Comparison of ENCODE assay signal across 9 cellular contexts in genomic region chr5:62284946-62285891, GRCh38.
DNase-seq lines count a peak whose midpoint lies in the region; ATAC-seq and TF ChIP-seq lines count a peak whose summit lies in the region.
"Had no signal": no experiment of that assay in that cellular context is flagged by ENCODE, and none has a peak within 500 bp of the region (broad histone marks: within the 10 kb centered on the region; RNA-seq: fewer than 3 reads in every experiment).

No MANE protein-coding gene starts in this region.

- H3K9me3 Mint-ChIP-seq in central memory CD8-positive, alpha-beta T cell = no peaks in the 10 kb centered on the region

- peaks cover 6% of the 10 kb centered on the region for H3K36me3 Mint-ChIP-seq in central memory CD8-positive, alpha-beta T cell (ENCODE audit: insufficient read depth)

- H3K36me3 ChIP-seq in GM06990 (ENCODE audit: control insufficient read depth, insufficient read depth, low read length) = no peaks in the 10 kb centered on the region

- DNase-seq in GM06990 (ENCODE audit: extremely low read depth, insufficient read length) (peak; percentile 49), midbrain (lab: John Stamatoyannopoulos, UW) (no peak), SW 1271 (lab: John Stamatoyannopoulos, UW) (no peak), NCI-H2227 (lab: John Stamatoyannopoulos, UW; ENCODE audit: unreplicated experiment) (no peak), NCI-H524 (lab: John Stamatoyannopoulos, UW) (no peak)
- DNase-seq in central memory CD8-positive, alpha-beta T cell (ENCODE audit: low spot score in 2 of 2) = no peak
- DNase-seq: SIG-M5 had no signal

- peaks cover 35% of the 10 kb centered on the region for H3K4me1 Mint-ChIP-seq in central memory CD8-positive, alpha-beta T cell

- H3K4me3 ChIP-seq in GM06990 (replicated peaks; ENCODE audit: low read depth, low read length) = no peak overlapping the region

- no peak for TF ChIP-seq CTCF in GM06990 (IDR thresholded peaks at IDR 0.05; ENCODE audit: insufficient read depth, low read length, poor library complexity, severe bottlenecking)

- no peak overlapping the region for H3K4me3 Mint-ChIP-seq in central memory CD8-positive, alpha-beta T cell

- peak; percentile 78 for ATAC-seq in GM21529 (IDR thresholded peaks at IDR 0.05; ENCODE audit: unreplicated experiment)
- peak; percentile 71 for ATAC-seq in HG03565 (IDR thresholded peaks at IDR 0.05; ENCODE audit: unreplicated experiment)
- peak; percentile 56 for ATAC-seq in central memory CD8-positive, alpha-beta T cell (replicated peaks; ENCODE audit: extremely low read depth, poor library complexity, severe bottlenecking)

- peak overlapping the region; percentile 46 for H3K27ac Mint-ChIP-seq in central memory CD8-positive, alpha-beta T cell (ENCODE audit: low read depth)

- no peaks in the 10 kb centered on the region for H3K27me3 Mint-ChIP-seq in central memory CD8-positive, alpha-beta T cell

- no peaks in the 10 kb centered on the region for H3K27me3 ChIP-seq in GM06990 (replicated peaks; ENCODE audit: control insufficient read depth, insufficient read depth, low read length)
